Comparison of ENCODE assay signal across 9 cellular contexts in the genomic region with DNA sequence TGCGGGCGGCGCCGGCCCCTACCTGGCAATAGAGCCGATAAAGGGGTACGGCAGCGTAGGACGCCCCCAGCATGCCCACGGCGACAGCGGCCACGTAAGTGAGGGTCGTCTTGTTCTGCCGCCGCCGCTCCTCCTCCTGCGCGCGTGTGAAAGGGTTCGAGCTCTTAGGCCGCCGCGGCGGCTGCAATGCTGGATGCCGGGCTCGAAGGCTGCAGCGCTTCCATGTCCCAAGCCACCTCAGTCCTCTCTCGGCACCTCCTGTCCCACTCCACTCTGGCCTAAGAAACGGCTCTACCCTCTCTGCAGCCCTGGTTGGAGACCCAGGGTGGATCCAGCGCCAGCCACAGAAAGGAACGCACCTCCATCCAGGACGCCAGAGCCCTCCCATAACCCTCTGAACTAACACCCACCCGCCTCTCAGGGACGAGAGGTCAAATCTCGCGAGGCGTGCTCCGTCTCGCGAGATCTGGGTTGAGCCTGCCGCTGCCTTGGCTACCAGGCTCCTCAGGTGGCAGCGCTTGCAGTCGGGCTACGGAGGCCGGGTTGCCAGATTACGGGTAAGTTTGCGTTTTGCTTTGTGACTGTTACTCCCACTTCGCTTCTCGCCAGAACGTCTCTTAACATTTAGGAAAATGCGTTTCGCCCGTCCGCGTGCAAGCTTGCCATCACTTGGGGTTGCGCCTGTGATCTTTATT.
A peak's percentile ranks its signal among the peaks of the same experiment; 100 is the strongest.
DNase-seq lines count a peak whose midpoint lies in the region; ATAC-seq and FAIRE-seq lines count a peak whose summit lies in the region.
"Had no signal": no experiment of that assay in that cellular context is flagged by ENCODE, and none has a peak within 500 bp of the region (broad histone marks: within the 10 kb centered on the region; RNA-seq: fewer than 3 reads in every experiment).

A gene with protein sequence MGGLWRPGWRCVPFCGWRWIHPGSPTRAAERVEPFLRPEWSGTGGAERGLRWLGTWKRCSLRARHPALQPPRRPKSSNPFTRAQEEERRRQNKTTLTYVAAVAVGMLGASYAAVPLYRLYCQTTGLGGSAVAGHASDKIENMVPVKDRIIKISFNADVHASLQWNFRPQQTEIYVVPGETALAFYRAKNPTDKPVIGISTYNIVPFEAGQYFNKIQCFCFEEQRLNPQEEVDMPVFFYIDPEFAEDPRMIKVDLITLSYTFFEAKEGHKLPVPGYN (minus strand): TSS at position 396 of the 695 bp plus-strand sequence. CDS start 8 bp downstream, at position 388.
A gene with protein sequence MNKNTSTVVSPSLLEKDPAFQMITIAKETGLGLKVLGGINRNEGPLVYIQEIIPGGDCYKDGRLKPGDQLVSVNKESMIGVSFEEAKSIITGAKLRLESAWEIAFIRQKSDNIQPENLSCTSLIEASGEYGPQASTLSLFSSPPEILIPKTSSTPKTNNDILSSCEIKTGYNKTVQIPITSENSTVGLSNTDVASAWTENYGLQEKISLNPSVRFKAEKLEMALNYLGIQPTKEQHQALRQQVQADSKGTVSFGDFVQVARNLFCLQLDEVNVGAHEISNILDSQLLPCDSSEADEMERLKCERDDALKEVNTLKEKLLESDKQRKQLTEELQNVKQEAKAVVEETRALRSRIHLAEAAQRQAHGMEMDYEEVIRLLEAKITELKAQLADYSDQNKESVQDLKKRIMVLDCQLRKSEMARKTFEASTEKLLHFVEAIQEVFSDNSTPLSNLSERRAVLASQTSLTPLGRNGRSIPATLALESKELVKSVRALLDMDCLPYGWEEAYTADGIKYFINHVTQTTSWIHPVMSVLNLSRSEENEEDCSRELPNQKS (plus strand): TSS at position 507 of the 695 bp plus-strand sequence. CDS start 17,455 bp downstream, outside the sequence.

- peak; percentile 55 for FAIRE-seq in islet of Langerhans (lab: Jason Lieb, UNC)
- FAIRE-seq: TTC549 had no signal

- peak; percentile 93 for ATAC-seq in GM19035 (IDR thresholded peaks at IDR 0.05; ENCODE audit: unreplicated experiment)
- ATAC-seq in HG03280 (IDR thresholded peaks at IDR 0.05; ENCODE audit: unreplicated experiment) = peak; percentile 93

- DNase-seq in AG20443 (ENCODE audit: low spot score) (peak; percentile 97), NCI-H226 (peak; percentile 95), cerebellar cortex (ENCODE audit: low spot score) (peak; percentile 98)
- DNase-seq in activated CD4-positive, CD25-positive, alpha-beta regulatory T cell (lab: John Stamatoyannopoulos, UW) = peak; percentile 84 to 91 (median 86)
- DNase-seq in stimulated activated CD4-positive, alpha-beta T cell treated with anti-CD3 and anti-CD28 coated beads, Interleukin-12 subunit alpha, Interleukin-12 subunit beta, amount 100 ng/mL, for 24 hours (ENCODE audit: low read depth in 2 of 2) = peak; percentile 87 to 90

Comparison
In these comparisons a context has a peak if more than half of its experiments do, and no peak if none do; other contexts are left out.
1. Peak in every context shown above with its lines: DNase-seq and ATAC-seq.